Comparison of ENCODE assay signal across 20 cellular contexts in genomic region chr19:16249826-16250434, GRCh38. TPM values are rescaled to one million over a fixed set of nuclear protein-coding genes. Genes with fewer than 3 reads are reported as not detected.
DNase-seq lines count a peak whose midpoint lies in the region; ATAC-seq and TF ChIP-seq lines count a peak whose summit lies in the region.
"Had no signal": no experiment of that assay in that cellular context is flagged by ENCODE, and none has a peak within 500 bp of the region (broad histone marks: within the 10 kb centered on the region; RNA-seq: fewer than 3 reads in every experiment).

No MANE protein-coding gene starts in this region.

- no peak overlapping the region for H3K4me3 ChIP-seq in AG04450 (ENCODE audit: low read depth, low read length)
- H3K4me3 ChIP-seq in astrocyte of the spinal cord (ENCODE audit: low read depth, low read length): no peak overlapping the region
- H3K4me3 ChIP-seq: left lung, mucosa of descending colon, spleen had no signal

- peak; percentile 11 for DNase-seq in AG04450 (ENCODE audit: low read depth, low spot score)
- peak; percentile 26 for DNase-seq in GM04504 (ENCODE audit: low read depth)
- peak; percentile 15 for DNase-seq in astrocyte of the spinal cord (ENCODE audit: low read depth, low spot score)
- peak; percentile 17 for DNase-seq in iris pigment epithelial cell (ENCODE audit: low read depth)
- DNase-seq: activated CD8-positive, alpha-beta memory T cell treated with anti-CD3 and anti-CD28 coated beads for 24 hours; brain microvascular endothelial cell; glutamatergic neuron; mucosa of descending colon; NCI-H1105 treated with DMSO at 0.1 percent for 48 hours; NCI-H526 treated with DMSO at 0.1 percent for 48 hours; spleen; stimulated activated CD4-positive, alpha-beta T cell treated with anti-CD3 and anti-CD28 coated beads, Interleukin-4, amount 100 ng/mL, for 4 hours; substantia nigra; T1000 had no signal

- no peak overlapping the region for H3K27ac ChIP-seq in AG04450 (ENCODE audit: low read depth, low read length)
- H3K27ac ChIP-seq: brain microvascular endothelial cell, left lung had no signal

- CTCF ChIA-PET in AG04450 (lab: Charles Lee): interaction anchor here (5.4 to 5.5 kb wide), 2 partner anchors 132 to 137 kb away, joined by 66 to 240 read pairs; no protein-coding TSS in a partner anchor

- no peaks in the 10 kb centered on the region for H3K27me3 ChIP-seq in AG04450 (ENCODE audit: control insufficient read depth, insufficient read depth, low read length)
- H3K27me3 ChIP-seq: brain microvascular endothelial cell, left lung, spleen had no signal

- TF ChIP-seq CTCF in AG04450 (IDR thresholded peaks at IDR 0.05; ENCODE audit: low read depth, low read length): no peak
- no peak for TF ChIP-seq CTCF in astrocyte of the spinal cord (IDR thresholded peaks at IDR 0.05; ENCODE audit: low read depth, low read length)

- ATAC-seq in HG03039 (IDR thresholded peaks at IDR 0.05; ENCODE audit: unreplicated experiment) (no peak), HG03457 (IDR thresholded peaks at IDR 0.05; ENCODE audit: unreplicated experiment) (no peak), GM19324 (IDR thresholded peaks at IDR 0.05; ENCODE audit: low FRiP score, unreplicated experiment) (no peak), HG03521 (IDR thresholded peaks at IDR 0.05; ENCODE audit: unreplicated experiment) (no peak)
- ATAC-seq: activated CD4-positive, CD25-positive, alpha-beta regulatory T cell treated with anti-CD3 and anti-CD28 coated beads, Interleukin-2, amount 50 U/mL, for 24 hours; left lung; mucosa of descending colon had no signal

- POLR2A ChIA-PET in AG04450 (lab: Yijun Ruan, JAX): no interaction called here

- H3K9me3 ChIP-seq in AG04450 (ENCODE audit: control insufficient read depth, insufficient read depth, low read length): peaks cover 1% of the 10 kb centered on the region; the same call in 1 of the 2 replicates
- H3K9me3 ChIP-seq: left lung, mucosa of descending colon, spleen had no signal

- in situ Hi-C loops in astrocyte of the spinal cord (cut with HindIII; ENCODE audit: low sequenced_read_pairs): no loop called here

RNA-seq across cellular contexts. Expression of gene AP1M1, which starts 52.2 kb away (rescaled TPM):
- polyA plus RNA-seq in AG04450 (2011; rRNA removed): 42.5 and 54.3 TPM in 2 replicates
- polyA minus RNA-seq in AG04450 (2011; rRNA and poly(A)+ RNA removed): 59.5 and 63.7 TPM in 2 replicates
